2 cellular contexts compared by ENCODE assay signal in genomic region chr4:7770675-7771050, GRCh38.
TF ChIP-seq lines count a peak whose summit lies in the region.

No MANE protein-coding gene starts in this region.

TF ChIP-seq in HCT116, 20 proteins besides CTCF, POLR2A, EP300 and RAD21:
- no peak for TF ChIP-seq ATF3 (IDR thresholded peaks at IDR 0.05)
- no peak for TF ChIP-seq MAX (IDR thresholded peaks at IDR 0.05)
- no peak for TF ChIP-seq SRF (IDR thresholded peaks at IDR 0.05; ENCODE audit: low read depth)
- no peak for TF ChIP-seq CBX3 (IDR thresholded peaks at IDR 0.05; ENCODE audit: low read depth)
- TF ChIP-seq REST (IDR thresholded peaks at IDR 0.05; ENCODE audit: low read depth) = no peak
- no peak for TF ChIP-seq ZFX (IDR thresholded peaks at IDR 0.05)
- TF ChIP-seq EZH2 (IDR thresholded peaks at IDR 0.05) = no peak
- no peak for TF ChIP-seq FOSL1 (IDR thresholded peaks at IDR 0.05; ENCODE audit: low read depth)
- TF ChIP-seq, protein P1, sequence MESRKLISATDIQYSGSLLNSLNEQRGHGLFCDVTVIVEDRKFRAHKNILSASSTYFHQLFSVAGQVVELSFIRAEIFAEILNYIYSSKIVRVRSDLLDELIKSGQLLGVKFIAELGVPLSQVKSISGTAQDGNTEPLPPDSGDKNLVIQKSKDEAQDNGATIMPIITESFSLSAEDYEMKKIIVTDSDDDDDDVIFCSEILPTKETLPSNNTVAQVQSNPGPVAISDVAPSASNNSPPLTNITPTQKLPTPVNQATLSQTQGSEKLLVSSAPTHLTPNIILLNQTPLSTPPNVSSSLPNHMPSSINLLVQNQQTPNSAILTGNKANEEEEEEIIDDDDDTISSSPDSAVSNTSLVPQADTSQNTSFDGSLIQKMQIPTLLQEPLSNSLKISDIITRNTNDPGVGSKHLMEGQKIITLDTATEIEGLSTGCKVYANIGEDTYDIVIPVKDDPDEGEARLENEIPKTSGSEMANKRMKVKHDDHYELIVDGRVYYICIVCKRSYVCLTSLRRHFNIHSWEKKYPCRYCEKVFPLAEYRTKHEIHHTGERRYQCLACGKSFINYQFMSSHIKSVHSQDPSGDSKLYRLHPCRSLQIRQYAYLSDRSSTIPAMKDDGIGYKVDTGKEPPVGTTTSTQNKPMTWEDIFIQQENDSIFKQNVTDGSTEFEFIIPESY (IDR thresholded peaks at IDR 0.05; ENCODE audit: extremely low read depth, insufficient replicate concordance, low read length) = no peak
- no peak for TF ChIP-seq YY1 (IDR thresholded peaks at IDR 0.05; ENCODE audit: extremely low read depth, insufficient replicate concordance, low read depth, low read length)
- TF ChIP-seq ZNF274 (IDR thresholded peaks at IDR 0.05; ENCODE audit: low read depth, low read length) = no peak
- no peak for TF ChIP-seq ELF1 (IDR thresholded peaks at IDR 0.05; ENCODE audit: borderline replicate concordance, low read depth)

TF ChIP-seq in GM12878, 131 proteins besides CTCF, POLR2A, EP300 and RAD21 (continued from another document):
- TF ChIP-seq CBX5 (IDR thresholded peaks at IDR 0.05; ENCODE audit: low read depth) = no peak
- TF ChIP-seq NFYA (IDR thresholded peaks at IDR 0.05; ENCODE audit: borderline replicate concordance, low read depth, low read length) = no peak
- no peak for TF ChIP-seq SPI1 (IDR thresholded peaks at IDR 0.05; ENCODE audit: borderline replicate concordance, insufficient read depth, low read depth, low read length)
- TF ChIP-seq HCFC1 (IDR thresholded peaks at IDR 0.05; ENCODE audit: low read length) = no peak
- TF ChIP-seq POU2F2 (IDR thresholded peaks at IDR 0.05; ENCODE audit: borderline replicate concordance, low read depth, low read length) = no peak
